ENCODE assay signal across 32 cellular contexts in genomic region chr22:26564181-26564580, GRCh38. TPM values are rescaled to one million over a fixed set of nuclear protein-coding genes. Genes with fewer than 3 reads are reported as not detected.
A peak's percentile ranks its signal among the peaks of the same experiment; 100 is the strongest.
DNase-seq lines count a peak whose midpoint lies in the region; ATAC-seq and TF ChIP-seq lines count a peak whose summit lies in the region.
"Had no signal": no experiment of that assay in that cellular context is flagged by ENCODE, and none has a peak within 500 bp of the region (broad histone marks: within the 10 kb centered on the region; RNA-seq: fewer than 3 reads in every experiment).

No MANE protein-coding gene starts in this region.

- TF ChIP-seq POLR2A in thyroid gland (IDR thresholded peaks at IDR 0.05) (peak in 1 of 2 donors; percentile 73), spleen (IDR thresholded peaks at IDR 0.05) (no peak)

- peaks cover 7% of the 10 kb centered on the region for H3K36me3 Mint-ChIP-seq in endodermal cell (ENCODE audit: low read depth)
- peaks cover 0 to 29% (median 0%) of the 10 kb centered on the region in 3 donors for H3K36me3 Mint-ChIP-seq in naive thymus-derived CD8-positive, alpha-beta T cell
- H3K36me3 Mint-ChIP-seq: activated naive CD8-positive, alpha-beta T cell had no signal

- POLR2A ChIA-PET in RWPE1 (lab: Yijun Ruan, JAX; ENCODE audit: low non-redundant PET), result no interaction called here
- POLR2A ChIA-PET in naive thymus-derived CD8-positive, alpha-beta T cell (lab: Charles Lee), result interaction anchor here (0.6 to 1.2 kb wide), 2 partner anchors 13 to 66 kb away, joined by 3 to 9 read pairs; no protein-coding TSS in a partner anchor

- no peak overlapping the region for H3K4me3 Mint-ChIP-seq in endodermal cell
- H3K4me3 Mint-ChIP-seq in naive thymus-derived CD8-positive, alpha-beta T cell, result peak overlapping the region in 2 of 10 donors; percentile 2 to 48
- H3K4me3 Mint-ChIP-seq: activated B cell treated with CpG ODN at 0.5 μM for 24 hours; activated naive CD8-positive, alpha-beta T cell; CD4-positive, CD25-positive, alpha-beta regulatory T cell; stimulated activated naive B cell treated with anti-CD40 and anti-IgM and Interleukin-4, amounts not matched to agents 10 μg/mL and 1 μg/mL and 100 μg/mL, for 72 hours had no signal

- DNase-seq in RWPE1 (ENCODE audit: low spot score), result peak; percentile 34
- DNase-seq in endodermal cell, result no peak
- DNase-seq in naive thymus-derived CD8-positive, alpha-beta T cell, result no peak
- peak; percentile 96 to 97 for DNase-seq in thyroid gland
- no peak for DNase-seq in foreskin fibroblast
- DNase-seq in spleen, result no peak
- DNase-seq in hepatic stellate cell (ENCODE audit: low spot score), result no peak
- no peak for DNase-seq in sciatic nerve (ENCODE audit: low spot score)
- DNase-seq: activated B cell treated with CpG ODN at 0.5 μM for 24 hours; activated CD4-positive, alpha-beta T cell treated with anti-CD3 and anti-CD28 coated beads, Interleukin-2, amount 50 U/mL, for 48 hours; CD4-positive, CD25-positive, alpha-beta regulatory T cell; esophagus squamous epithelium; lower lobe of right lung; NCI-H1436 treated with DMSO at 0.1 percent for 48 hours; NCI-H2171 treated with DMSO at 0.1 percent for 48 hours; NCI-H524; NK-92 treated with Interleukin-12 subunit alpha and Interleukin-12 subunit beta, amount 100 ng/mL, for 24 hours; PC-9; SIG-M5; stimulated activated CD4-positive, alpha-beta T cell treated with anti-CD3 and anti-CD28 coated beads, Interleukin-4, amount 100 ng/mL, for 1 hour; stimulated activated naive B cell treated with anti-CD40 and anti-IgM and Interleukin-4, amounts not matched to agents 10 μg/mL and 1 μg/mL and 100 μg/mL, for 72 hours; SW 1271; T1000 had no signal

- H3K4me1 ChIP-seq in endodermal cell (ENCODE audit: control insufficient read depth, insufficient read depth, low read length), result peaks cover 6% of the 10 kb centered on the region
- peaks cover 60 to 64% of the 10 kb centered on the region in 2 donors for H3K4me1 ChIP-seq in thyroid gland
- H3K4me1 ChIP-seq in spleen, result peaks cover 8 to 97% (median 56%) of the 10 kb centered on the region in 6 donors

- CTCF ChIA-PET in RWPE1 (lab: Yijun Ruan, JAX), result no interaction called here

- H3K27me3 ChIP-seq in endodermal cell (ENCODE audit: control insufficient read depth, insufficient read depth, low read length, poor library complexity, severe bottlenecking), result no peaks in the 10 kb centered on the region
- H3K27me3 ChIP-seq in thyroid gland, result no peaks in the 10 kb centered on the region
- H3K27me3 ChIP-seq in spleen (replicated peaks in 1 of 7), result no peaks in the 10 kb centered on the region
- H3K27me3 ChIP-seq: esophagus squamous epithelium had no signal

- H3K9me3 ChIP-seq in endodermal cell (ENCODE audit: control insufficient read depth, low read length) (no peaks in the 10 kb centered on the region), thyroid gland (no peaks in the 10 kb centered on the region), spleen (no peaks in the 10 kb centered on the region)
- H3K9me3 ChIP-seq: esophagus squamous epithelium, lower lobe of right lung, thoracic aorta had no signal

- H3K27me3 Mint-ChIP-seq in endodermal cell (ENCODE audit: insufficient read depth), result no peaks in the 10 kb centered on the region
- no peaks in the 10 kb centered on the region for H3K27me3 Mint-ChIP-seq in naive thymus-derived CD8-positive, alpha-beta T cell
- H3K27me3 Mint-ChIP-seq: activated B cell treated with CpG ODN at 0.5 μM for 24 hours; activated naive CD8-positive, alpha-beta T cell; CD4-positive, CD25-positive, alpha-beta regulatory T cell; stimulated activated naive B cell treated with anti-CD40 and anti-IgM and Interleukin-4, amounts not matched to agents 10 μg/mL and 1 μg/mL and 100 μg/mL, for 72 hours had no signal

- intact Hi-C loops in thyroid gland (cut with DNase I), result no loop called here
- intact Hi-C loops in spleen (cut with DNase I; ENCODE audit: low total_unique reads), result no loop called here
- intact Hi-C loops in sciatic nerve (cut with DNase I), result no loop called here

- H3K36me3 ChIP-seq in endodermal cell (ENCODE audit: control insufficient read depth, insufficient read depth, low read length), result peaks cover 5% of the 10 kb centered on the region
- no peaks in the 10 kb centered on the region for H3K36me3 ChIP-seq in thyroid gland
- H3K36me3 ChIP-seq in spleen, result peaks cover 0 to 45% (median 10%) of the 10 kb centered on the region in 6 donors
- H3K36me3 ChIP-seq: esophagus squamous epithelium had no signal

- no peak for ATAC-seq in naive thymus-derived CD8-positive, alpha-beta T cell
- ATAC-seq in sciatic nerve, result no peak
- ATAC-seq: lower lobe of right lung; stimulated activated naive B cell treated with anti-CD40 and anti-IgM and Interleukin-4, amounts not matched to agents 10 μg/mL and 1 μg/mL and 100 μg/mL, for 72 hours had no signal

- no peaks in the 10 kb centered on the region for H3K9me3 Mint-ChIP-seq in endodermal cell
- H3K9me3 Mint-ChIP-seq in naive thymus-derived CD8-positive, alpha-beta T cell, result no peaks in the 10 kb centered on the region
- H3K9me3 Mint-ChIP-seq: activated B cell treated with CpG ODN at 0.5 μM for 24 hours; activated T-helper 2 cell treated with anti-CD3 and anti-CD28 coated beads, Interferon-gamma antibody, Interleukin-2, Interleukin-4, amounts not matched to agents 10 μg/mL and 5 μg/mL and 100 μg/mL, durations not matched to agents 14 hours and 24 hours and 36 hours; CD4-positive, CD25-positive, alpha-beta regulatory T cell; stimulated activated naive B cell treated with anti-CD40 and anti-IgM and Interleukin-4, amounts not matched to agents 10 μg/mL and 1 μg/mL and 100 μg/mL, for 72 hours had no signal

- H3K27ac ChIP-seq in RWPE1, result peak overlapping the region; percentile 78
- no peak overlapping the region for H3K27ac ChIP-seq in endodermal cell (ENCODE audit: low read depth, low read length)
- H3K27ac ChIP-seq in thyroid gland, result peak overlapping the region; percentile 81 to 84 (median 83)
- peak overlapping the region in 3 of 8 donors; percentile 2 to 35 (median 25) for H3K27ac ChIP-seq in spleen
- H3K27ac ChIP-seq: KMS-11, lower lobe of right lung, PC-9, thoracic aorta had no signal

- no peak overlapping the region for H3K9ac ChIP-seq in endodermal cell (ENCODE audit: extremely low read depth, low read length, poor library complexity, severe bottlenecking)
- H3K9ac ChIP-seq: KMS-11 had no signal

- WGBS in endodermal cell (ENCODE audit: insufficient coverage in 1 of 2, insufficient read length in 1 of 2), 2 experiments, result 89 to 97% methylated on average over 7 to 8 of the region's 8 CpGs
- WGBS in thyroid gland, 2 donors, result 26 to 40% methylated on average over 5 to 7 of the region's 8 CpGs
- WGBS in spleen, 5 donors, result 70 to 89% (median 79%) methylated on average over 8 of the region's 8 CpGs

- H3K4me1 Mint-ChIP-seq in endodermal cell, result peaks cover 52% of the 10 kb centered on the region
- peaks cover 43 to 87% (median 78%) of the 10 kb centered on the region in 4 donors for H3K4me1 Mint-ChIP-seq in naive thymus-derived CD8-positive, alpha-beta T cell

- H3K27ac Mint-ChIP-seq in endodermal cell, result peak overlapping the region; percentile 60
- H3K27ac Mint-ChIP-seq in naive thymus-derived CD8-positive, alpha-beta T cell, result peak overlapping the region in 9 of 10 donors; percentile 32 to 75 (median 60)
- H3K27ac Mint-ChIP-seq: activated B cell treated with CpG ODN at 0.5 μM for 24 hours; activated naive CD8-positive, alpha-beta T cell; activated T-helper 2 cell treated with anti-CD3 and anti-CD28 coated beads, Interferon-gamma antibody, Interleukin-2, Interleukin-4, amounts not matched to agents 10 μg/mL and 5 μg/mL and 100 μg/mL, durations not matched to agents 14 hours and 24 hours and 36 hours; stimulated activated naive B cell treated with anti-CD40 and anti-IgM and Interleukin-4, amounts not matched to agents 10 μg/mL and 1 μg/mL and 100 μg/mL, for 72 hours had no signal

- no peak overlapping the region for H3K4me3 ChIP-seq in endodermal cell (ENCODE audit: low read length)
- H3K4me3 ChIP-seq in thyroid gland (replicated peaks in 1 of 3), result no peak overlapping the region
- H3K4me3 ChIP-seq in foreskin fibroblast (ENCODE audit: low read depth in 1 of 2, low read length in 2 of 2), result no peak overlapping the region
- no peak overlapping the region for H3K4me3 ChIP-seq in spleen
- H3K4me3 ChIP-seq: lower lobe of right lung, PC-9, smooth muscle cell, thoracic aorta had no signal

- TF ChIP-seq CTCF in RWPE1 (conservative IDR thresholded peaks at IDR 0.05; ENCODE audit: low read depth), result no peak
- no peak for TF ChIP-seq CTCF in endodermal cell (conservative IDR thresholded peaks at IDR 0.05)
- TF ChIP-seq CTCF in thyroid gland (IDR thresholded peaks at IDR 0.05), result no peak
- no peak for TF ChIP-seq CTCF in foreskin fibroblast (IDR thresholded peaks at IDR 0.05; ENCODE audit: low read depth, low read length)
- TF ChIP-seq CTCF in spleen (IDR thresholded peaks at IDR 0.05 in 8 of 11, conservative IDR thresholded peaks at IDR 0.05 in 3 of 11), result no peak

RNA-seq across cellular contexts. Expression of gene TPST2, which starts 25.8 kb away (rescaled TPM):
- total RNA-seq in endodermal cell, result 10 to 100 TPM; 38.9 to 53.2 TPM
- polyA plus RNA-seq in endodermal cell (2013, experiment 1 of 2), result 22.0 TPM
- 19.7 TPM for polyA plus RNA-seq in endodermal cell (2013, experiment 2 of 2)
- total RNA-seq in naive thymus-derived CD8-positive, alpha-beta T cell, result 10 to 100 TPM; 40.8 to 43.2 TPM
- polyA plus RNA-seq in naive thymus-derived CD8-positive, alpha-beta T cell, result 100 to 1,000 TPM in 2 of 3 donors, 10 to 100 TPM in 1; 87.9 to 134 (median 126) TPM
- 100 to 1,000 TPM in 3 of 4 donors, 10 to 100 TPM in 1; 99.2 to 154 (median 121) TPM for total RNA-seq in thyroid gland
- total RNA-seq in spleen, result 100 to 1,000 TPM in 2 of 7 donors, 10 to 100 TPM in 5; 43.5 to 119 (median 63.2) TPM
- polyA plus RNA-seq in spleen, result 10 to 100 TPM; 14.6 to 22.2 (median 16.6) TPM
- total RNA-seq in sciatic nerve, result 26.6 TPM

RNA-seq across cellular contexts. Expression of gene TFIP11, which starts 51.9 kb away (rescaled TPM):
- total RNA-seq in endodermal cell (10 to 100 TPM; 28.4 to 28.9 TPM), thyroid gland (10 to 100 TPM; 30.7 to 66.7 (median 50.0) TPM), spleen (10 to 100 TPM; 30.5 to 46.3 (median 42.2) TPM), sciatic nerve (28.0 TPM)
- 21.4 TPM for polyA plus RNA-seq in endodermal cell (2013, experiment 1 of 2)
- 23.5 TPM for polyA plus RNA-seq in endodermal cell (2013, experiment 2 of 2)
- total RNA-seq in naive thymus-derived CD8-positive, alpha-beta T cell, result 10 to 100 TPM; 56.2 to 67.8 TPM
- polyA plus RNA-seq in naive thymus-derived CD8-positive, alpha-beta T cell, result 10 to 100 TPM; 15.3 to 33.9 (median 22.3) TPM
- 10 to 100 TPM; 21.5 to 32.1 (median 27.3) TPM for polyA plus RNA-seq in spleen

RNA-seq across cellular contexts. Expression of gene CRYBB1, which starts 53.6 kb away (rescaled TPM):
- 1 to 10 TPM in 1 of 2 donors, under 1 TPM in 1; 0.33 to 1.7 TPM for total RNA-seq in endodermal cell
- polyA plus RNA-seq in endodermal cell (2013, experiment 1 of 2), result 0.21 TPM
- polyA plus RNA-seq in endodermal cell (2013, experiment 2 of 2), result not detected
- not detected for total RNA-seq in naive thymus-derived CD8-positive, alpha-beta T cell
- not detected for polyA plus RNA-seq in naive thymus-derived CD8-positive, alpha-beta T cell
- 1 to 10 TPM in 1 of 4 donors, not detected in 3; 1.0 TPM for total RNA-seq in thyroid gland
- total RNA-seq in spleen, result 1 to 10 TPM in 6 of 7 donors, under 1 TPM in 1; 0.34 to 2.9 (median 2.1) TPM
- polyA plus RNA-seq in spleen, result 1 to 10 TPM in 2 of 3 donors, under 1 TPM in 1; 0.98 to 1.9 (median 1.3) TPM
- 0.76 TPM for total RNA-seq in sciatic nerve
- total RNA-seq: activated B cell treated with CpG ODN at 0.5 μM for 24 hours; activated T-helper 2 cell treated with anti-CD3 and anti-CD28 coated beads, Interferon-gamma antibody, Interleukin-2, Interleukin-4, amounts not matched to agents 10 μg/mL and 5 μg/mL and 100 μg/mL, durations not matched to agents 14 hours and 24 hours and 36 hours; astrocyte; CD4-positive, CD25-positive, alpha-beta regulatory T cell; HT1080; kidney epithelial cell; PC-9; smooth muscle cell had no signal
- polyA plus RNA-seq: CD4-positive, CD25-positive, alpha-beta regulatory T cell; smooth muscle cell had no signal

RNA-seq across cellular contexts. Expression of gene CRYBA4, which starts 57.6 kb away (rescaled TPM):
- total RNA-seq in endodermal cell, result not detected
- 0.39 TPM for polyA plus RNA-seq in endodermal cell (2013, experiment 1 of 2)
- polyA plus RNA-seq in endodermal cell (2013, experiment 2 of 2), result 0.50 TPM
- total RNA-seq in naive thymus-derived CD8-positive, alpha-beta T cell, result not detected
- under 1 TPM in 1 of 3 donors, not detected in 2; 0.43 TPM for polyA plus RNA-seq in naive thymus-derived CD8-positive, alpha-beta T cell
- total RNA-seq in thyroid gland, result not detected
- total RNA-seq in spleen, result not detected
- polyA plus RNA-seq in spleen, result under 1 TPM; 0.20 to 0.24 (median 0.22) TPM
- total RNA-seq in sciatic nerve, result not detected
- total RNA-seq: activated B cell treated with CpG ODN at 0.5 μM for 24 hours; activated T-helper 2 cell treated with anti-CD3 and anti-CD28 coated beads, Interferon-gamma antibody, Interleukin-2, Interleukin-4, amounts not matched to agents 10 μg/mL and 5 μg/mL and 100 μg/mL, durations not matched to agents 14 hours and 24 hours and 36 hours; CD4-positive, CD25-positive, alpha-beta regulatory T cell; cerebellum; esophagus squamous epithelium; HT1080; kidney epithelial cell; lower lobe of right lung; PC-9; thoracic aorta had no signal

Comparison
In these comparisons a context has a peak if more than half of its experiments do, and no peak if none do; other contexts are left out.
1. DNase-seq: peak in RWPE1 (single experiment) and thyroid gland (2 of 2); none in endodermal cell (single experiment), naive thymus-derived CD8-positive, alpha-beta T cell (0 of 10), foreskin fibroblast (0 of 2), spleen (single experiment), hepatic stellate cell (single experiment) and sciatic nerve (single experiment).